Comparison of ENCODE assay signal across 26 cellular contexts in the genomic region with DNA sequence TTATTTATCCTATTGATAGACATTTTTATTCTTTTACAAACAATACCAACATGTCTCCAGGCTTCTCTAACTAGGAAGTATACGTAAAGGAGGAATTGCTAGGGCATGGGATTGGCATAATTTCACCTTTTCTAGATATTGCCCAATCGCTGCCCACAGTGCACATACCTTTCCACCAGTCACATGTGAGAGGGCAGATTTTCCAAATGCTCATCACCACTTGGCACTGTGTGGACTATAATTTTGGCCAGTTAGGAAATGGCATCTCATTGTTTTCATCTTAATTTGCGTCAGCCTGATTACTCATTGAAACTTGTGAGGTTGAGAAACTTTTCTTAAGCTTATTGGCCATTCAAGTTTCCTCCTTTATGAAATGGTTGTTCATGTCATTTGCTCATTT. TPM values are rescaled to one million over a fixed set of nuclear protein-coding genes. Genes with fewer than 3 reads are reported as not detected.
DNase-seq lines count a peak whose midpoint lies in the region; ATAC-seq and TF ChIP-seq lines count a peak whose summit lies in the region.
"Had no signal": no experiment of that assay in that cellular context is flagged by ENCODE, and none has a peak within 500 bp of the region (broad histone marks: within the 10 kb centered on the region; RNA-seq: fewer than 3 reads in every experiment).

No MANE protein-coding gene starts in this region.

- TF ChIP-seq CTCF in RWPE1 (conservative IDR thresholded peaks at IDR 0.05; ENCODE audit: low read depth) (no peak), omental fat pad (IDR thresholded peaks at IDR 0.05) (no peak)

- DNase-seq in GM04504 (ENCODE audit: low read depth) (peak; percentile 21), RWPE1 (ENCODE audit: low spot score) (peak; percentile 75), omental fat pad (ENCODE audit: low spot score) (no peak), H7 (no peak), pons (ENCODE audit: low spot score) (no peak)
- DNase-seq: activated CD4-positive, alpha-beta T cell treated with anti-CD3 and anti-CD28 coated beads for 48 hours; activated naive CD4-positive, alpha-beta T cell treated with anti-CD3 and anti-CD28 coated beads, Interleukin-2, amount 10 ng/mL, durations not matched to agents 7 days and 5 days; activated T-cell treated with anti-CD3 and anti-CD28 coated beads, Interleukin-2, amount 50 U/mL, for 48 hours; AML-193; CD8-positive, alpha-beta T cell; cerebellar nuclear complex; GDM1; HFFc6; left lung; midbrain; NCI-H1105 treated with DMSO at 0.1 percent for 48 hours; NCI-H2029 treated with DMSO at 0.1 percent for 48 hours; NCI-H446 treated with DMSO at 0.1 percent for 48 hours; ovary; PC-9 had no signal

- ATAC-seq in esophagus mucosa, result peak; percentile 43
- ATAC-seq in omental fat pad (ENCODE audit: low FRiP score), result peak; percentile 52
- no peak for ATAC-seq in GM18870 (IDR thresholded peaks at IDR 0.05; ENCODE audit: unreplicated experiment)
- ATAC-seq: CD8-positive, alpha-beta T cell; left lung; natural killer cell treated with Interleukin-12 subunit alpha and Interleukin-12 subunit beta and Interleukin-15 and Interleukin-18, amount 100 ng/mL, for 72 hours; sciatic nerve had no signal

- no peak overlapping the region for H3K27ac ChIP-seq in RWPE1
- H3K27ac ChIP-seq: ascending aorta, left lung, ovary, PC-9 had no signal

- H3K27me3 ChIP-seq in H7 (ENCODE audit: control insufficient read depth, insufficient read depth, low read length), result no peaks in the 10 kb centered on the region
- H3K27me3 ChIP-seq: ascending aorta, left lung, ovary had no signal

- no peak overlapping the region for H3K4me3 ChIP-seq in H7 (ENCODE audit: insufficient read depth, low read depth, low read length)
- H3K4me3 ChIP-seq: ascending aorta, left lung, ovary, PC-9 had no signal

- H3K36me3 ChIP-seq in H7 (replicated peaks; ENCODE audit: control insufficient read depth, insufficient read depth, low read length), result no peaks in the 10 kb centered on the region
- H3K36me3 ChIP-seq: ascending aorta, left lung, ovary had no signal

- CTCF ChIA-PET in RWPE1 (lab: Yijun Ruan, JAX), result no interaction called here

- POLR2A ChIA-PET in RWPE1 (lab: Yijun Ruan, JAX; ENCODE audit: low non-redundant PET), result no interaction called here

RNA-seq across cellular contexts. Expression of gene POLR2M, which starts 57.4 kb away (rescaled TPM):
- 35.3 TPM for total RNA-seq in esophagus mucosa
- 100 to 1,000 TPM in 2 of 4 donors, 10 to 100 TPM in 2; 60.4 to 186 (median 90.5) TPM for total RNA-seq in omental fat pad
- 110 and 127 TPM in 2 replicates for total RNA-seq in H7 (2014; rRNA removed; shearing (Covaris generic))

RNA-seq across cellular contexts. Expression of gene MYZAP, which starts 57.4 kb away (rescaled TPM):
- total RNA-seq in esophagus mucosa (19.8 TPM), omental fat pad (10 to 100 TPM; 13.1 to 84.6 (median 20.2) TPM)
- total RNA-seq in H7 (2014; rRNA removed; shearing (Covaris generic)), result 0.35 and 0.81 TPM in 2 replicates
- total RNA-seq: natural killer cell treated with Interleukin-12 subunit alpha and Interleukin-12 subunit beta and Interleukin-15 and Interleukin-18, amount 100 ng/mL, for 72 hours; T-helper 1 cell treated with Interleukin-12 subunit alpha and Interleukin-12 subunit beta and Interleukin-4 antibody, amounts not matched to agents 30 ng/mL and 1 ng/mL, for 36 hours had no signal

Comparison
In these comparisons a context has a peak if more than half of its experiments do, and no peak if none do; other contexts are left out.
1. DNase-seq: peak in GM04504 (single experiment) and RWPE1 (single experiment); none in omental fat pad (single experiment), H7 (single experiment) and pons (single experiment).